In the genomic region with DNA sequence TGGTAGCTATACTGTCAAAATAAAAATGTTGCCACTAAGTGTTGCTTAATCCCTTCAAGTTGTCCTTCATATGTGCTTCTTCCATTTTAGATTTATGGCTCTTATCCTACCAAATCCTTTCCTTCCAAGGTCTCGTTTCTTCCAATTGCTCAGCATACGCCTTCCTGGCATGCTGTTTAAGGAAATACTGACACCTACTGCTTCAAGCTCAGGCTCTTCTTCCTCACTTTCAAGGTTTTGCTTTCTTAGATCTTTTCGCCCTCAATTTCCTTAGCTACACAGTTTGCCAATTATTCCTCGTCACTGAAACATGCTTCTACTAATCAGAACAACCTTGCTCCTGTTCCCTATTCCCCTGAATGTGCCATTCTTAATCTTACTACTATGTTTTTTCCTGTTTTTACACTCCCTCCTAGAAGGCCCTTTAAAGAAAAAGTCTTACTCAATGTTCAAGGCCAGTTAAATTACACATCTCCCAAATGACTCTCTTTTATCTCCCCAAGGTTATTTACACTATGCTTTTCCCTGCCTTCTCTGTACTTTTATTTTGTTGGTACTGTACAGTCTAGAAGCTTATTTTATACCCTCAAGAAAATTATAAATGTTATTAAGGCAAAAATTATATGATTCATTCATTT, we compare ENCODE assay signal across 1 cellular context.
TF ChIP-seq lines count a peak whose summit lies in the region.

No MANE protein-coding gene starts in this region.

TF ChIP-seq in H1, 55 proteins besides CTCF, POLR2A, EP300 and RAD21:
- no peak for TF ChIP-seq YY1 (IDR thresholded peaks at IDR 0.05; ENCODE audit: low read depth, low read length)
- TF ChIP-seq TBP (IDR thresholded peaks at IDR 0.05; ENCODE audit: low read depth, low read length) = no peak
- TF ChIP-seq NANOG (IDR thresholded peaks at IDR 0.05; ENCODE audit: insufficient read depth, low read depth, low read length, poor library complexity, severe bottlenecking) = no peak
- TF ChIP-seq SIX5 (IDR thresholded peaks at IDR 0.05; ENCODE audit: low read depth, low read length) = no peak
- TF ChIP-seq CBX8 (IDR thresholded peaks at IDR 0.05; ENCODE audit: borderline replicate concordance, low read depth, low read length) = no peak
- no peak for TF ChIP-seq POLR2AphosphoS5 (IDR thresholded peaks at IDR 0.05; ENCODE audit: low read depth, low read length)
- no peak for TF ChIP-seq POU5F1 (IDR thresholded peaks at IDR 0.05; ENCODE audit: low read depth, low read length)
- no peak for TF ChIP-seq TAF1 (IDR thresholded peaks at IDR 0.05; ENCODE audit: low read depth, low read length)
- no peak for TF ChIP-seq RNF2 (IDR thresholded peaks at IDR 0.05; ENCODE audit: borderline replicate concordance, low read depth, low read length, missing control alignments, poor library complexity, severe bottlenecking)
- no peak for TF ChIP-seq EZH2 (IDR thresholded peaks at IDR 0.05; ENCODE audit: low read depth, low read length, severe bottlenecking)
- no peak for TF ChIP-seq TCF12 (IDR thresholded peaks at IDR 0.05; ENCODE audit: low read depth, low read length)
TF ChIP-seq in H1: peak in this region for 0.
